ENCODE assay signal across 8 cellular contexts in the genomic region with DNA sequence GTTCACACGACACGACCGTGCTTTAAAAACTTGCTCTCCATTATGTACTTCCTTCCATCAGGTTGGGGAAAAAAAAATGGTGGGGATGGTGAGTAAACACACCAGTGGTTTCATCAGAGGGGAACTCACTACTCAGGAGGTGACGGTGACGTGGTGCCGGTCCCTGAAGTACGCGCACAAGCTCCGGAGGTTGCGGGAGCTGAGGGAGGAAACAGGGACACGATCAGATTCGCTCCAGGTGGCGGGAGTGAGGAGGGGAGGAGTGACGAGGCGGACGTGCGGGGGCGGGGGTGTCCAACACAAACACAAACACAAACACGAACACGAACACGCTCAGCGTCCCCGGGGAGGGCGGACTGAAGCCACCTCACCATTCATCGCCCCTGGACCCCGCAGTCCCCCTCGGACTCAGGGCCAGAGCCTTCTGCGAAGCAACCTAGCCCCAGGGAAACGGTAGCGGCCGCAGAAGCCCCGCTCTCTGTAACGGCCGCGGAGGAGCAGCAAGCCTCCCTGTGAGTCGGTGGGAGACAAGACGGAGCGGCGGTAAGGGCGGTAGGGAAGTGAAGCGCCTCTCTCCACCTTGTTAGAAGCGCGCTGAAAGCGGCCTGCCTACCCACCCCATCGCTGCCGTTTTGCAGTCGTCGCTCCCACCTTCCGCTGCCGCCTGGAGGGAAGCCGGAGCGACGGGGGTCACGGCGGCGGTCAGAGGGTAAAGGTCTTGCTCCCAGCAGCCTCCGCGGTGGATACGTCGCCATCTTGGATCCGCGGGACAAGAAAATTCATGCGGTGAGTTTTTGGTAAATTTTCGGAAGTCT. TPM values are rescaled to one million over a fixed set of nuclear protein-coding genes. Genes with fewer than 3 reads are reported as not detected.
DNase-seq lines count a peak whose midpoint lies in the region; ATAC-seq and TF ChIP-seq lines count a peak whose summit lies in the region.

A gene with protein sequence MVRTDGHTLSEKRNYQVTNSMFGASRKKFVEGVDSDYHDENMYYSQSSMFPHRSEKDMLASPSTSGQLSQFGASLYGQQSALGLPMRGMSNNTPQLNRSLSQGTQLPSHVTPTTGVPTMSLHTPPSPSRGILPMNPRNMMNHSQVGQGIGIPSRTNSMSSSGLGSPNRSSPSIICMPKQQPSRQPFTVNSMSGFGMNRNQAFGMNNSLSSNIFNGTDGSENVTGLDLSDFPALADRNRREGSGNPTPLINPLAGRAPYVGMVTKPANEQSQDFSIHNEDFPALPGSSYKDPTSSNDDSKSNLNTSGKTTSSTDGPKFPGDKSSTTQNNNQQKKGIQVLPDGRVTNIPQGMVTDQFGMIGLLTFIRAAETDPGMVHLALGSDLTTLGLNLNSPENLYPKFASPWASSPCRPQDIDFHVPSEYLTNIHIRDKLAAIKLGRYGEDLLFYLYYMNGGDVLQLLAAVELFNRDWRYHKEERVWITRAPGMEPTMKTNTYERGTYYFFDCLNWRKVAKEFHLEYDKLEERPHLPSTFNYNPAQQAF (plus strand): TSS at position 739 of the 815 bp plus-strand sequence. CDS start 34,794 bp downstream, outside the sequence.

- H3K4me1 ChIP-seq in parathyroid adenoma (peaks cover 15% of the 10 kb centered on the region), tibial artery (peaks cover 0 to 59% (median 18%) of the 10 kb centered on the region in 4 donors)

- H3K79me2 ChIP-seq in parathyroid adenoma, result peaks cover 40% of the 10 kb centered on the region

- DNase-seq in GM12865 (ENCODE audit: low read depth) (peak; percentile 93), NCI-H1105 treated with DMSO at 0.1 percent for 48 hours (lab: John Stamatoyannopoulos, UW) (peak; percentile 88), SW 1271 (lab: John Stamatoyannopoulos, UW) (peak; percentile 85 to 86), Right ventricle myocardium superior (peak; percentile 94), tibial artery (peak; percentile 87 to 93)
- peak; percentile 79 for DNase-seq in activated naive CD8-positive, alpha-beta T cell treated with anti-CD3 and anti-CD28 coated beads, Interleukin-2, amount 50 U/mL, for 16 hours (ENCODE audit: low read depth, low spot score)

- peak within 1 kb of the TSS; percentile 96 for H2AFZ ChIP-seq in parathyroid adenoma

- intact Hi-C loops in Right ventricle myocardium superior (cut with DNase I), result no loop called here
- intact Hi-C loops in tibial artery (cut with DNase I; ENCODE audit: low total_unique reads), result no loop called here

- H3K9me3 ChIP-seq in parathyroid adenoma (ENCODE audit: control insufficient read depth, low read length) (no peaks in the 10 kb centered on the region), tibial artery (no peaks in the 10 kb centered on the region)

- peak within 1 kb of the TSS; percentile 97 for H3K4me2 ChIP-seq in parathyroid adenoma (ENCODE audit: low read length)

- H3K27me3 ChIP-seq in parathyroid adenoma (ENCODE audit: control insufficient read depth, insufficient read depth, low read length), result no peaks in the 10 kb centered on the region
- H3K27me3 ChIP-seq in tibial artery, result no peaks in the 10 kb centered on the region

- H3K27ac ChIP-seq in parathyroid adenoma (peak within 1 kb of the TSS; percentile 90), tibial artery (peak within 1 kb of the TSS; percentile 91 to 97)

- TF ChIP-seq CTCF in GM12865 (IDR thresholded peaks at IDR 0.05; ENCODE audit: insufficient read depth, low read depth, low read length, missing control alignments) (no peak), parathyroid adenoma (IDR thresholded peaks at IDR 0.05) (no peak), tibial artery (IDR thresholded peaks at IDR 0.05) (peak in 1 of 2 experiments; percentile 8)

- H3K4me3 ChIP-seq in GM12865 (ENCODE audit: low read depth, low read length) (peak within 1 kb of the TSS; percentile 100), parathyroid adenoma (ENCODE audit: low read depth, low read length) (peak within 1 kb of the TSS; percentile 78), tibial artery (peak within 1 kb of the TSS; percentile 67 to 96)

- no peaks in the 10 kb centered on the region for H3K36me3 ChIP-seq in parathyroid adenoma (ENCODE audit: control insufficient read depth, insufficient read depth, low read length)
- H3K36me3 ChIP-seq in tibial artery, result peaks cover 10 to 18% (median 17%) of the 10 kb centered on the region in 3 donors

- ATAC-seq in HG02678 (IDR thresholded peaks at IDR 0.05; ENCODE audit: unreplicated experiment), result peak; percentile 76
- peak; percentile 99 for ATAC-seq in Right ventricle myocardium superior (ENCODE audit: poor library complexity)

- H3K9ac ChIP-seq in parathyroid adenoma, result peak within 1 kb of the TSS; percentile 84

RNA-seq across cellular contexts. Expression of the gene that starts here (rescaled TPM):
- total RNA-seq in Right ventricle myocardium superior, result 35.6 TPM

Comparison
In these comparisons a context has a peak if more than half of its experiments do, and no peak if none do; other contexts are left out.
1. Peak in every context shown above with its lines: DNase-seq, ATAC-seq, H3K4me3 ChIP-seq and H3K27ac ChIP-seq.